Comparison of ENCODE assay signal across 8 cellular contexts in the genomic region with DNA sequence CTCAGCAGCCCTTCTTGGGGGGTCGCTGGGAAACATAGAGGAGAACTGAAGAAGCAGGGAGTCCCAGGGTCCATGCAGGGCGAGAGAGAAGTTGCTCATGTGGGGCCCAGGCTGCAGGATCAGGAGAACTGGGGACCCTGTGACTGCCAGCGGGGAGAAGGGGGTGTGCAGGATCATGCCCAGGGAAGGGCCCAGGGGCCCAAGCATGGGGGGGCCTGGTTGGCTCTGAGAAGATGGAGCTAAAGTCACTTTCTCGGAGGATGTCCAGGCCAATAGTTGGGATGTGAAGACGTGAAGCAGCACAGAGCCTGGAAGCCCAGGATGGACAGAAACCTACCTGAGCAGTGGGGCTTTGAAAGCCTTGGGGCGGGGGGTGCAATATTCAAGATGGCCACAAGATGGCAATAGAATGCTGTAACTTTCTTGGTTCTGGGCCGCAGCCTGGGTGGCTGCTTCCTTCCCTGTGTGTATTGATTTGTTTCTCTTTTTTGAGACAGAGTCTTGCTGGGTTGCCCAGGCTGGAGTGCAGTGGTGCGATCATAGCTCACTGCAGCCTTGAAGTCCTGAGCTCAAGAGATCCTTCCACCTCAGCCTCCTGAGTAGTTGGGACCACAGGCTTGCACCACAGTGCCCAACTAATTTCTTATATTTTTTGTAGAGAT. TPM values are rescaled to one million over a fixed set of nuclear protein-coding genes. Genes with fewer than 3 reads are reported as not detected.
A peak's percentile ranks its signal among the peaks of the same experiment; 100 is the strongest.
DNase-seq lines count a peak whose midpoint lies in the region; ATAC-seq, FAIRE-seq and TF ChIP-seq lines count a peak whose summit lies in the region.

No MANE protein-coding gene starts in this region.

- H3K23me2 ChIP-seq in H1 (ENCODE audit: low read depth, low read length): peaks cover 2% of the 10 kb centered on the region; the same call in 1 of the 2 replicates

- no peak overlapping the region for H2AFZ ChIP-seq in H1 (ENCODE audit: low read length)

- H3K27me3 Mint-ChIP-seq in Caco-2 (ENCODE audit: insufficient read depth, unreplicated experiment): no peaks in the 10 kb centered on the region
- no peaks in the 10 kb centered on the region for H3K27me3 Mint-ChIP-seq in mesothelial cell of epicardium (ENCODE audit: low read depth)

- 34% methylated on average over 8 of the region's 8 CpGs; no CpG with 5 or more reads in 1 of the 2 experiments for WGBS in H1 (ENCODE audit: extremely low coverage in 1 of 2, insufficient coverage in 1 of 2, insufficient read length in 1 of 2, insufficient replicate concordance in 2 of 2, low coverage in 1 of 2, low lambda C conversion rate in 2 of 2, missing lambda C conversion rate in 1 of 2), 2 experiments

- no peak overlapping the region for H2BK120ac ChIP-seq in H1 (replicated peaks; ENCODE audit: low read depth, low read length)

- no peaks in the 10 kb centered on the region for H4K20me1 ChIP-seq in H1 (replicated peaks in 1 of 2; ENCODE audit: control insufficient read depth in 1 of 2, insufficient read depth in 2 of 2, low read length in 2 of 2)

- H3K27ac ChIP-seq in H1 (ENCODE audit: low read depth, low read length): no peak overlapping the region

- CTCF ChIA-PET in Caco-2 (lab: Charles Lee) (interaction anchor here (3.9 kb wide), 1 partner anchor 210 kb away, joined by 18 read pairs; no protein-coding TSS in a partner anchor), H1 (lab: Charles Lee; ENCODE audit: partially characterized antibody) (interaction anchor here (0.6 to 3.6 kb wide), 32 partner anchors 10 to 285 kb away, joined by 3 to 31 read pairs (median 4); partner anchors contain the start of gene MAPT)

- H3K27ac Mint-ChIP-seq in Caco-2 (ENCODE audit: unreplicated experiment): no peak overlapping the region
- no peak overlapping the region for H3K27ac Mint-ChIP-seq in mesothelial cell of epicardium

- H3K4me1 Mint-ChIP-seq in Caco-2 (ENCODE audit: low read depth, unreplicated experiment): peaks cover 6% of the 10 kb centered on the region
- no peaks in the 10 kb centered on the region for H3K4me1 Mint-ChIP-seq in mesothelial cell of epicardium

- no peak overlapping the region for H3K14ac ChIP-seq in H1 (ENCODE audit: insufficient read length)

- no peaks in the 10 kb centered on the region for H3K4me1 ChIP-seq in Caco-2
- H3K4me1 ChIP-seq in H1 (replicated peaks in 1 of 4; ENCODE audit: control insufficient read depth in 3 of 4, insufficient read depth in 4 of 4, low read length in 3 of 4): no peaks in the 10 kb centered on the region; a peak in 1 of 7 replicates

- no peak overlapping the region for H2AK5ac ChIP-seq in H1 (ENCODE audit: low read depth, low read length)

- no peaks in the 10 kb centered on the region for H3K79me1 ChIP-seq in H1 (ENCODE audit: low read depth, low read length)

- H2BK12ac ChIP-seq in H1 (ENCODE audit: low read depth, low read length): no peak overlapping the region

- H4K5ac ChIP-seq in H1 (ENCODE audit: insufficient read length, low read depth, low read length): no peak overlapping the region

- H3K4ac ChIP-seq in H1 (replicated peaks; ENCODE audit: insufficient read length, low read depth, low read length): no peak overlapping the region

- no TSS peak for BruUV-seq in Caco-2 (replicated peaks; lab: Mats Ljungman, UMichigan)

- TF ChIP-seq POLR2A in H1 (IDR thresholded peaks at IDR 0.05; ENCODE audit: control extremely low read depth in 1 of 2, low read depth in 2 of 2, low read length in 2 of 2): no peak

- intact Hi-C loops in Caco-2 (cut with micrococcal nuclease; ENCODE audit: unreplicated experiment): loop anchor here (1.0 to 10.0 kb wide), 4 partner anchors 42 to 262 kb away; no protein-coding TSS in a partner anchor

- H3K36me3 ChIP-seq in Caco-2 (ENCODE audit: control insufficient read depth, insufficient read depth, low read length): no peaks in the 10 kb centered on the region
- H3K36me3 ChIP-seq in H1 (ENCODE audit: control insufficient read depth in 2 of 4, insufficient read depth in 4 of 4, low read length in 3 of 4): no peaks in the 10 kb centered on the region

- no peak overlapping the region for H4K8ac ChIP-seq in H1 (ENCODE audit: extremely low read depth, insufficient read depth, low read length)

- FAIRE-seq in H1 (lab: Jason Lieb, UNC): peak; percentile 99

- no peak overlapping the region for H3K9ac ChIP-seq in H1 (replicated peaks in 1 of 4; ENCODE audit: extremely low read depth in 1 of 4, low read depth in 3 of 4, low read length in 3 of 4)

- H3K23ac ChIP-seq in H1 (ENCODE audit: insufficient read length): no peak overlapping the region

- H3K9me3 ChIP-seq in Caco-2 (no peaks in the 10 kb centered on the region), H1 (ENCODE audit: insufficient read depth in 2 of 2, low read depth in 1 of 2, low read length in 1 of 2) (no peaks in the 10 kb centered on the region)

- no peak overlapping the region for H3K56ac ChIP-seq in H1 (replicated peaks; ENCODE audit: insufficient read length, low read depth, low read length)

- H3K36me3 Mint-ChIP-seq in Caco-2 (ENCODE audit: insufficient read depth, unreplicated experiment): no peaks in the 10 kb centered on the region
- no peaks in the 10 kb centered on the region for H3K36me3 Mint-ChIP-seq in mesothelial cell of epicardium

- H3K4me2 ChIP-seq in H1 (ENCODE audit: insufficient read depth in 1 of 2, low read depth in 2 of 2, low read length in 2 of 2): no peak overlapping the region

- H2BK20ac ChIP-seq in H1 (ENCODE audit: low read length): no peak overlapping the region

- no peaks in the 10 kb centered on the region for H3K27me3 ChIP-seq in Caco-2 (replicated peaks; ENCODE audit: control insufficient read depth, insufficient read depth, low read length)
- H3K27me3 ChIP-seq in H1 (replicated peaks in 1 of 4; ENCODE audit: control insufficient read depth in 3 of 4, extremely low read depth in 1 of 4, insufficient read depth in 3 of 4, low read length in 3 of 4): no peaks in the 10 kb centered on the region

- TF ChIP-seq CTCF in Caco-2 (IDR thresholded peaks at IDR 0.05; ENCODE audit: insufficient read depth in 1 of 2, low read depth in 1 of 2, low read length in 1 of 2, severe bottlenecking in 1 of 2, unreplicated experiment in 1 of 2) (peak; percentile 87 to 97), H1 (IDR thresholded peaks at IDR 0.05; ENCODE audit: control extremely low read depth in 1 of 3, insufficient read depth in 1 of 3, low read depth in 1 of 3, low read length in 3 of 3) (peak; percentile 69 to 91 (median 90)), mesothelial cell of epicardium (IDR thresholded peaks at IDR 0.05; ENCODE audit: unreplicated experiment) (peak; percentile 95)

- H3K18ac ChIP-seq in H1 (ENCODE audit: extremely low read depth, low read length): no peak overlapping the region

- POLR2A ChIA-PET in Caco-2 (lab: Charles Lee): no interaction called here
- POLR2A ChIA-PET in H1 (lab: Charles Lee; ENCODE audit: partially characterized antibody): interaction anchor here (0.9 kb wide), 1 partner anchor 17 kb away, joined by 3 read pairs; no protein-coding TSS in a partner anchor

- no peak overlapping the region for H4K91ac ChIP-seq in H1 (replicated peaks; ENCODE audit: insufficient read length, low read length)

- H3K4me3 ChIP-seq in Caco-2 (ENCODE audit: low read depth, low read length) (no peak overlapping the region), H1 (ENCODE audit: extremely low read depth in 1 of 4, insufficient read depth in 2 of 4, low read depth in 3 of 4, low read length in 4 of 4) (no peak overlapping the region)

- no peaks in the 10 kb centered on the region for H3K9me3 Mint-ChIP-seq in Caco-2 (ENCODE audit: unreplicated experiment)
- H3K9me3 Mint-ChIP-seq in mesothelial cell of epicardium: peaks cover 6% of the 10 kb centered on the region

- H3K4me3 Mint-ChIP-seq in Caco-2 (ENCODE audit: unreplicated experiment): no peak overlapping the region
- no peak overlapping the region for H3K4me3 Mint-ChIP-seq in mesothelial cell of epicardium

- DNase-seq in Caco-2 (peak; percentile 73 to 84), NOMO-1 (lab: John Stamatoyannopoulos, UW; ENCODE audit: unreplicated experiment in 2 of 2) (peak; percentile 45 to 61), H1 (ENCODE audit: low read depth in 1 of 2, low spot score in 2 of 2) (peak; percentile 36 to 91), mesothelial cell of epicardium (ENCODE audit: low spot score in 2 of 2, unreplicated experiment in 2 of 2) (peak; percentile 59 to 82)
- DNase-seq in activated CD8-positive, alpha-beta memory T cell treated with anti-CD3 and anti-CD28 coated beads for 24 hours: peak; percentile 91
- peak; percentile 51 to 58 for DNase-seq in stimulated activated CD8-positive, alpha-beta memory T cell treated with anti-CD3 and anti-CD28 coated beads, Interleukin-4, amount 100 ng/mL, for 1 hour (ENCODE audit: low read depth in 2 of 2, low spot score in 1 of 2)

- TF ChIP-seq RAD21 in H1 (IDR thresholded peaks at IDR 0.05 in 1 of 2, conservative IDR thresholded peaks at IDR 0.05 in 1 of 2; ENCODE audit: low read depth in 2 of 2, low read length in 2 of 2): peak; percentile 92

- no peak overlapping the region for H2BK5ac ChIP-seq in H1 (ENCODE audit: low read depth, low read length)

- H3K79me2 ChIP-seq in H1 (ENCODE audit: control insufficient read depth in 1 of 2, insufficient read depth in 2 of 2, low read length in 2 of 2): no peaks in the 10 kb centered on the region

- H2BK15ac ChIP-seq in H1 (ENCODE audit: low read length): no peak overlapping the region

- peak; percentile 53 for ATAC-seq in HG03432 (IDR thresholded peaks at IDR 0.05; ENCODE audit: unreplicated experiment)
- no peak for ATAC-seq in GM18873 (IDR thresholded peaks at IDR 0.05; ENCODE audit: low FRiP score, unreplicated experiment)

- no peak for TF ChIP-seq EP300 in H1 (IDR thresholded peaks at IDR 0.05; ENCODE audit: borderline replicate concordance in 1 of 2, low read depth in 2 of 2, low read length in 2 of 2)

TF ChIP-seq in H1, 55 proteins besides CTCF, POLR2A, EP300 and RAD21:
- TF ChIP-seq SP4 (IDR thresholded peaks at IDR 0.05; ENCODE audit: low read length): no peak
- peak; percentile 82; the same call in 1 of the 2 replicates for TF ChIP-seq KDM1A (IDR thresholded peaks at IDR 0.05; ENCODE audit: borderline replicate concordance, low read length)

RNA-seq across cellular contexts. Expression of gene STH, which starts 3.4 kb away (rescaled TPM):
- not detected in 2 replicates for total RNA-seq in Caco-2 (2022)
- not detected in 2 replicates for total RNA-seq in H1 (2021; fragmentation: NEBNext Ultra II Directional; extraction: Animal tissue kit (Norgen Biotek cat#: 25700))
- not detected in 2 replicates for polyA plus RNA-seq in H1 (2011; rRNA removed)
- not detected for polyA plus RNA-seq in H1 (2011; cell fraction: cytosol; rRNA removed)
- polyA plus RNA-seq in H1 (2011; cell fraction: nucleus; rRNA removed): not detected
- not detected in 4 replicates for polyA plus RNA-seq in H1 (2012, experiment 1 of 2)
- polyA plus RNA-seq in H1 (2012, experiment 2 of 2): not detected
- not detected for polyA plus RNA-seq in H1 (2013, experiment 1 of 2)
- not detected for polyA plus RNA-seq in H1 (2013, experiment 2 of 2)
- polyA minus RNA-seq in H1 (2011; rRNA and poly(A)+ RNA removed): not detected in 2 replicates
- polyA minus RNA-seq in H1 (2011; cell fraction: cytosol; rRNA and poly(A)+ RNA removed): not detected
- polyA minus RNA-seq in H1 (2011; cell fraction: nucleus; rRNA and poly(A)+ RNA removed): not detected
- not detected in 3 replicates for total RNA-seq in mesothelial cell of epicardium
